Comparison of ENCODE assay signal across 8 cellular contexts in the genomic region with DNA sequence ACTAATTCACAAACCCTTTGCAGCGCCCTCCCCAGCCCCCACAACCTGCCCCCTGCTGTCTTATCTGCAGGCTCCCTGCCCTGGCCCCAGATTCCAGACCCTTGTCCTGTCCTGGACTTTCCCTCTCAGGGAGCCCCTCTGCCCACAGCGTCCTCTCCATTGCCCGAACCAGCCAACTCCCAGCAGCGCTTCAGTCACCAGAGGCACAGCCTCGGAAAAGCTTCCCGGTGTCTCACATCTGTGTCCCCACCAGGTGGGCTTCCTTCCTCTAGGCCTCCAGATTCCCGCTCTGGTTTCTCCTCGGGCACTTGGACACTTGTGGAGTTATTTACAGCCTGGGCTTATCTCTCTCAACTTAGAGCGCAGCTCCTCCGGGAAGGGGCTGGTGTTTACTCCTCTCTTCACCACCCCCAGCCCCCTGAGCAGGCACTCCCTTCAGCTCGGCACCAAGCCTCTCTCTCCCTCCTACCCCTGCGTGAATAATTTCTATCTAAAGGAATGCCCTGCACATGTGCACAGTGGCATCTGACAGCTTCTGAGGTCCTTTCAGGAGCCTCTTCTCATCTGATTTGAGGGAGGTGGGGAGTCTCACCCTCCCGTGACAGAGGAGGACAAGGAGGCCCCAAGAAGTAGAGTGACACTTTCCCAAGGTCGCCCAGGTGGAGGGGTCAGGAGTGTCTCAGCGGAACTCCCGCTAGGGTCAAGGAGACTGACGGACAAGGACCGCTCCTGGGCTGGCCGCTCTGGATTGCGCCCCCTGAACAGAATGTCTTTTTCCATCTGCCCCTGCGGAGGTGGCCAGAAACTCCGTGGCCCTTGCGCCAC. TPM values are rescaled to one million over a fixed set of nuclear protein-coding genes. Genes with fewer than 3 reads are reported as not detected.
A peak's percentile ranks its signal among the peaks of the same experiment; 100 is the strongest.
DNase-seq lines count a peak whose midpoint lies in the region; ATAC-seq, FAIRE-seq and TF ChIP-seq lines count a peak whose summit lies in the region.

No MANE protein-coding gene starts in this region.

- FAIRE-seq in A549 (lab: Jason Lieb, UNC), result no peak

- CTCF ChIA-PET in A549 (lab: Yijun Ruan, JAX), result interaction anchor here (0.7 to 13.1 kb wide), 7 partner anchors 11 to 309 kb away, joined by 3 to 222 read pairs (median 4); no protein-coding TSS in a partner anchor

- H3K4me1 ChIP-seq in A549, result 0 out of 3 replicates have a peak, but pooled peaks cover 9% of the 10 kb centered on the region
- H3K4me1 ChIP-seq in colonic mucosa, result peaks cover 24% of the 10 kb centered on the region

- H3K27ac ChIP-seq in A549 (no peak overlapping the region), colonic mucosa (no peak overlapping the region)

- peak overlapping the region; percentile 60; the same call in 1 of the 3 replicates for H3K4me3 ChIP-seq in A549
- H3K4me3 ChIP-seq in HFF-Myc (replicated peaks; ENCODE audit: low read depth, low read length), result peak overlapping the region; percentile 52
- H3K4me3 ChIP-seq in colonic mucosa, result peak overlapping the region; percentile 71

- peak overlapping the region; percentile 99; the same call in 1 of the 3 replicates for H3K4me2 ChIP-seq in A549

- no peaks in the 10 kb centered on the region for H3K36me3 Mint-ChIP-seq in naive thymus-derived CD8-positive, alpha-beta T cell

- no peaks in the 10 kb centered on the region for H3K9me3 Mint-ChIP-seq in naive thymus-derived CD8-positive, alpha-beta T cell

- peak overlapping the region; percentile 16 to 19 for H3K9ac ChIP-seq in colonic mucosa (ENCODE audit: low read depth in 2 of 2, low read length in 2 of 2)

- POLR2A ChIA-PET in A549 (lab: Yijun Ruan, JAX), result no interaction called here
- POLR2A ChIA-PET in naive thymus-derived CD8-positive, alpha-beta T cell (lab: Charles Lee), result interaction anchor here (0.6 kb wide), 2 partner anchors 22 to 27 kb away, joined by 3 read pairs; no protein-coding TSS in a partner anchor

- intact Hi-C loops in colonic mucosa (cut with DNase I), result loop anchor here (2.0 kb wide), 1 partner anchor 113 kb away; no protein-coding TSS in a partner anchor

- H3K4me3 Mint-ChIP-seq in naive thymus-derived CD8-positive, alpha-beta T cell, result peak overlapping the region; percentile 54 to 81 (median 73)

- TF ChIP-seq EP300 in A549 (IDR thresholded peaks at IDR 0.05), result no peak

- H3K27me3 Mint-ChIP-seq in naive thymus-derived CD8-positive, alpha-beta T cell, result peaks cover 17 to 52% (median 36%) of the 10 kb centered on the region in 5 donors

- peaks cover 29% of the 10 kb centered on the region for H3K27me3 ChIP-seq in colonic mucosa

- H3K36me3 ChIP-seq in colonic mucosa, result no peaks in the 10 kb centered on the region

- H3K27ac Mint-ChIP-seq in naive thymus-derived CD8-positive, alpha-beta T cell, result peak overlapping the region in 1 of 10 donors; percentile 56

- TF ChIP-seq POLR2A in A549 (IDR thresholded peaks at IDR 0.05; ENCODE audit: low read length), result no peak

- DNase-seq in A549 (ENCODE audit: low read depth in 1 of 2, low spot score in 1 of 2) (no peak), HFF-Myc (ENCODE audit: extremely low read depth, low read depth) (no peak), colonic mucosa (no peak), cerebellar nuclear complex (lab: John Stamatoyannopoulos, UW) (no peak)
- no peak for DNase-seq in naive thymus-derived CD8-positive, alpha-beta T cell
- DNase-seq in activated CD4-positive, CD25-positive, alpha-beta regulatory T cell (lab: John Stamatoyannopoulos, UW), result no peak

- TF ChIP-seq RAD21 in A549 (conservative IDR thresholded peaks at IDR 0.05 in 1 of 2, IDR thresholded peaks at IDR 0.05 in 1 of 2), result no peak

- no peak for TF ChIP-seq CTCF in A549 (IDR thresholded peaks at IDR 0.05)
- TF ChIP-seq CTCF in HFF-Myc (IDR thresholded peaks at IDR 0.05; ENCODE audit: low read depth, low read length, missing control alignments), result no peak
- TF ChIP-seq CTCF in colonic mucosa (IDR thresholded peaks at IDR 0.05), result no peak

- H3K4me1 Mint-ChIP-seq in naive thymus-derived CD8-positive, alpha-beta T cell, result peaks cover 1 to 29% (median 18%) of the 10 kb centered on the region in 4 donors

- H3K9me3 ChIP-seq in A549 (no peaks in the 10 kb centered on the region), colonic mucosa (no peaks in the 10 kb centered on the region)

- WGBS in A549 (ENCODE audit: missing lambda C conversion rate), result 84% methylated on average over 21 of the region's 23 CpGs

- ATAC-seq in A549, result no peak
- ATAC-seq in naive thymus-derived CD8-positive, alpha-beta T cell, result no peak
- ATAC-seq in GM21447 (IDR thresholded peaks at IDR 0.05; ENCODE audit: unreplicated experiment), result no peak
- no peak for ATAC-seq in GM21576 (IDR thresholded peaks at IDR 0.05; ENCODE audit: unreplicated experiment)

TF ChIP-seq in A549, 52 proteins besides CTCF, POLR2A, EP300 and RAD21:
- TF ChIP-seq CHD4 (IDR thresholded peaks at IDR 0.05; ENCODE audit: borderline replicate concordance), result no peak
- no peak for TF ChIP-seq REST (IDR thresholded peaks at IDR 0.05)
- TF ChIP-seq ZNF302 (CRISPR knock-in tag; IDR thresholded peaks at IDR 0.05), result no peak
- no peak for TF ChIP-seq RCOR1 (IDR thresholded peaks at IDR 0.05; ENCODE audit: low read depth, low read length)
- no peak for TF ChIP-seq KDM5A (IDR thresholded peaks at IDR 0.05)
- TF ChIP-seq NPAS2 (CRISPR knock-in tag; IDR thresholded peaks at IDR 0.05; ENCODE audit: borderline replicate concordance), result no peak
- no peak for TF ChIP-seq FOSB (CRISPR knock-in tag; IDR thresholded peaks at IDR 0.05)
- no peak for TF ChIP-seq E2F6 (IDR thresholded peaks at IDR 0.05; ENCODE audit: borderline replicate concordance, low read depth)
- TF ChIP-seq RARB (CRISPR knock-in tag; IDR thresholded peaks at IDR 0.05), result no peak
- no peak for TF ChIP-seq MAX (IDR thresholded peaks at IDR 0.05)
- TF ChIP-seq CEBPB (IDR thresholded peaks at IDR 0.05), result no peak
- TF ChIP-seq GATA3 (IDR thresholded peaks at IDR 0.05; ENCODE audit: borderline replicate concordance), result no peak
- TF ChIP-seq TP53 (CRISPR knock-in tag; IDR thresholded peaks at IDR 0.05), result no peak
- no peak for TF ChIP-seq ELK1 (IDR thresholded peaks at IDR 0.05; ENCODE audit: low read depth, low read length)
- no peak for TF ChIP-seq HEYL (CRISPR knock-in tag; IDR thresholded peaks at IDR 0.05)
- no peak for TF ChIP-seq MAFK (IDR thresholded peaks at IDR 0.05; ENCODE audit: partially characterized antibody)

RNA-seq across cellular contexts. Expression of gene WNT11, which starts 0.8 kb away (rescaled TPM):
- 0.57 and 0.78 TPM in 2 replicates for polyA plus RNA-seq in A549 (2011; rRNA removed)
- 0.99 and 1.3 TPM in 2 replicates for polyA plus RNA-seq in A549 (2012; cell fraction: cytosol; rRNA removed)
- polyA plus RNA-seq in A549 (2012; cell fraction: nucleus; rRNA removed), result 2.2 and 2.4 TPM in 2 replicates
- 0.36 to 0.76 TPM (median 0.42 TPM) in 3 replicates for polyA plus RNA-seq in A549 (2017; fragmentation: RNase III; extraction: RNeasy Plus Mini Kit Qiagen cat#74134 plus additional on column Dnase treatment)
- 0.58 and 0.66 TPM in 2 replicates for polyA minus RNA-seq in A549 (2011; rRNA and poly(A)+ RNA removed)
- 1 to 10 TPM; 3.6 to 3.8 TPM for total RNA-seq in colonic mucosa
- under 1 TPM in 1 of 2 experiments, not detected in 1; 0.81 TPM for total RNA-seq in naive thymus-derived CD8-positive, alpha-beta T cell
- polyA plus RNA-seq in naive thymus-derived CD8-positive, alpha-beta T cell, result under 1 TPM in 2 of 3 donors, not detected in 1; 0.09 to 0.24 TPM
